In genomic region chr3:22115581-22115980, GRCh38 we compare ENCODE assay signal across 17 cellular contexts.
DNase-seq lines count a peak whose midpoint lies in the region; TF ChIP-seq lines count a peak whose summit lies in the region.
"Had no signal": no experiment of that assay in that cellular context is flagged by ENCODE, and none has a peak within 500 bp of the region (broad histone marks: within the 10 kb centered on the region; RNA-seq: fewer than 3 reads in every experiment).

No MANE protein-coding gene starts in this region.

- no peak for TF ChIP-seq CTCF in OCI-LY3 (IDR thresholded peaks at IDR 0.05; ENCODE audit: low read depth, low read length)
- no peak for TF ChIP-seq CTCF in brain microvascular endothelial cell (IDR thresholded peaks at IDR 0.05; ENCODE audit: low read depth, low read length, missing control alignments)
- no peak for TF ChIP-seq CTCF in hepatocyte (IDR thresholded peaks at IDR 0.05; ENCODE audit: poor library complexity)
- TF ChIP-seq CTCF in ascending aorta (IDR thresholded peaks at IDR 0.05), result no peak

- H3K9ac ChIP-seq in OCI-LY3 (ENCODE audit: low read length), result no peak overlapping the region

- H3K9me3 ChIP-seq in OCI-LY3 (ENCODE audit: insufficient read depth, low read length), result no peaks in the 10 kb centered on the region
- no peaks in the 10 kb centered on the region for H3K9me3 ChIP-seq in hepatocyte (ENCODE audit: low read depth)
- no peaks in the 10 kb centered on the region for H3K9me3 ChIP-seq in ascending aorta
- H3K9me3 ChIP-seq: BE2C, SJSA1 had no signal

- H3K4me2 ChIP-seq in OCI-LY3 (ENCODE audit: low read length) (no peak overlapping the region), hepatocyte (no peak overlapping the region)

- H3K36me3 ChIP-seq in OCI-LY3 (replicated peaks; ENCODE audit: low read depth, low read length) (no peaks in the 10 kb centered on the region), brain microvascular endothelial cell (replicated peaks) (no peaks in the 10 kb centered on the region), hepatocyte (replicated peaks; ENCODE audit: insufficient read depth, low read depth) (no peaks in the 10 kb centered on the region), ascending aorta (no peaks in the 10 kb centered on the region)
- H3K36me3 ChIP-seq: BE2C, SJSA1 had no signal

- H3K4me1 ChIP-seq in OCI-LY3 (ENCODE audit: low read length), result peaks cover 27% of the 10 kb centered on the region
- H3K4me1 ChIP-seq in hepatocyte (ENCODE audit: insufficient read depth), result peaks cover 5% of the 10 kb centered on the region
- no peaks in the 10 kb centered on the region for H3K4me1 ChIP-seq in ascending aorta
- H3K4me1 ChIP-seq: BE2C, SJSA1 had no signal

- 0 out of 2 replicates have a peak overlapping the region, but pooled peaks have one; percentile 24 for H2AFZ ChIP-seq in OCI-LY3 (ENCODE audit: low read depth, low read length)
- no peak overlapping the region for H2AFZ ChIP-seq in hepatocyte

- intact Hi-C loops in ascending aorta (cut with DNase I), result loop anchor here (5.0 to 10.0 kb wide), 3 partner anchors 363 to 1891 kb away; partner anchors contain the start of gene ZNF385D

- H3K27ac ChIP-seq in OCI-LY3 (ENCODE audit: low read length) (no peak overlapping the region), brain microvascular endothelial cell (no peak overlapping the region), hepatocyte (no peak overlapping the region), ascending aorta (no peak overlapping the region)
- H3K27ac ChIP-seq: HL-60, RWPE1, SJSA1 had no signal

- no peaks in the 10 kb centered on the region for H3K9me2 ChIP-seq in hepatocyte (replicated peaks; ENCODE audit: insufficient read depth)

- H3K79me2 ChIP-seq in OCI-LY3 (ENCODE audit: low read length) (no peaks in the 10 kb centered on the region), hepatocyte (no peaks in the 10 kb centered on the region)

- H3K4me3 ChIP-seq in OCI-LY3 (ENCODE audit: low read length) (no peak overlapping the region), brain microvascular endothelial cell (ENCODE audit: low read depth, low read length) (no peak overlapping the region), hepatocyte (no peak overlapping the region), ascending aorta (no peak overlapping the region)
- H3K4me3 ChIP-seq: SJSA1 had no signal

- H3K27me3 ChIP-seq in OCI-LY3 (ENCODE audit: low read depth, low read length), result no peaks in the 10 kb centered on the region
- H3K27me3 ChIP-seq in brain microvascular endothelial cell (replicated peaks), result no peaks in the 10 kb centered on the region
- no peaks in the 10 kb centered on the region for H3K27me3 ChIP-seq in hepatocyte
- H3K27me3 ChIP-seq in ascending aorta, result no peaks in the 10 kb centered on the region
- H3K27me3 ChIP-seq: BE2C, SJSA1 had no signal

- 83% methylated on average over 4 of the region's 4 CpGs for WGBS in hepatocyte (ENCODE audit: low lambda C conversion rate, missing lambda C conversion rate)

- in situ Hi-C loops in brain microvascular endothelial cell (cut with HindIII; ENCODE audit: low pct_ligation_motif_present, low sequenced_read_pairs), result no loop called here

- DNase-seq in brain microvascular endothelial cell (peak; percentile 27), fibroblast of peridontal ligament (ENCODE audit: extremely low read depth) (peak; percentile 2), hepatocyte (ENCODE audit: low spot score) (no peak), putamen (ENCODE audit: low spot score) (no peak), islet precursor cell (no peak), ascending aorta (ENCODE audit: low spot score in 2 of 2) (no peak)
- DNase-seq: BE2C; CD4-positive, alpha-beta T cell; HFFc6; KBM-7; NCI-H1436; NCI-H2029; NCI-H748 treated with DMSO at 0.1 percent for 48 hours had no signal

- H4K20me1 ChIP-seq in OCI-LY3 (ENCODE audit: insufficient read depth, low read length) (no peaks in the 10 kb centered on the region), hepatocyte (ENCODE audit: insufficient read depth, poor library complexity, severe bottlenecking) (no peaks in the 10 kb centered on the region)

Comparison
In these comparisons a context has a peak if more than half of its experiments do, and no peak if none do; other contexts are left out.
1. DNase-seq: peak in brain microvascular endothelial cell (single experiment) and fibroblast of peridontal ligament (single experiment); none in hepatocyte (single experiment), putamen (single experiment), islet precursor cell (single experiment) and ascending aorta (0 of 2).